Comparison of ENCODE assay signal across 11 cellular contexts in genomic region chr6:156427345-156427744, GRCh38.
DNase-seq lines count a peak whose midpoint lies in the region; ATAC-seq and TF ChIP-seq lines count a peak whose summit lies in the region.
"Had no signal": no experiment of that assay in that cellular context is flagged by ENCODE, and none has a peak within 500 bp of the region (broad histone marks: within the 10 kb centered on the region; RNA-seq: fewer than 3 reads in every experiment).

No MANE protein-coding gene starts in this region.

- H3K27me3 ChIP-seq in adipocyte (replicated peaks; ENCODE audit: control insufficient read depth, insufficient read depth, low read length) (no peaks in the 10 kb centered on the region), heart right ventricle (no peaks in the 10 kb centered on the region), thoracic aorta (replicated peaks; ENCODE audit: insufficient read depth) (no peaks in the 10 kb centered on the region)

- H3K27me3 Mint-ChIP-seq in activated CD4-positive, alpha-beta T cell treated with anti-CD3 and anti-CD28 coated beads for 36 hours: no peaks in the 10 kb centered on the region
- H3K27me3 Mint-ChIP-seq: T-helper 17 cell had no signal

- H3K4me3 ChIP-seq in adipocyte (ENCODE audit: low read length): no peak overlapping the region
- H3K4me3 ChIP-seq in heart right ventricle: no peak overlapping the region
- no peak overlapping the region for H3K4me3 ChIP-seq in thoracic aorta

- H3K27ac Mint-ChIP-seq in activated CD4-positive, alpha-beta T cell treated with anti-CD3 and anti-CD28 coated beads for 36 hours: no peak overlapping the region
- H3K27ac Mint-ChIP-seq: naive thymus-derived CD8-positive, alpha-beta T cell; T-helper 17 cell had no signal

- H3K9ac ChIP-seq in adipocyte (ENCODE audit: low read length): no peak overlapping the region

- POLR2A ChIA-PET in activated CD4-positive, alpha-beta T cell treated with anti-CD3 and anti-CD28 coated beads for 36 hours (lab: Charles Lee): no interaction called here

- no peak for TF ChIP-seq CTCF in heart right ventricle (IDR thresholded peaks at IDR 0.05)
- no peak for TF ChIP-seq CTCF in thoracic aorta (IDR thresholded peaks at IDR 0.05)

- CTCF ChIA-PET in activated CD4-positive, alpha-beta T cell treated with anti-CD3 and anti-CD28 coated beads for 36 hours (lab: Charles Lee): interaction anchor here (1.0 to 1.4 kb wide), 2 partner anchors 11 to 23 kb away, joined by 3 to 4 read pairs; no protein-coding TSS in a partner anchor

- H3K4me1 ChIP-seq in adipocyte (ENCODE audit: control insufficient read depth, insufficient read depth, low read length): peaks cover 4% of the 10 kb centered on the region
- peaks cover 0 to 3% (median 0%) of the 10 kb centered on the region in 9 donors for H3K4me1 ChIP-seq in heart right ventricle
- H3K4me1 ChIP-seq in thoracic aorta (ENCODE audit: control insufficient read depth in 1 of 2, low read depth in 2 of 2): peaks cover 0 to 12% of the 10 kb centered on the region in 2 donors

- 34 to 55% methylated on average over 2 of the region's 2 CpGs for whole genome bisulfite sequencing in heart right ventricle, 2 donors

- H3K4me3 Mint-ChIP-seq in activated CD4-positive, alpha-beta T cell treated with anti-CD3 and anti-CD28 coated beads for 36 hours: no peak overlapping the region
- H3K4me3 Mint-ChIP-seq: brain; naive thymus-derived CD8-positive, alpha-beta T cell; T-helper 17 cell had no signal

- no peaks in the 10 kb centered on the region for H3K36me3 Mint-ChIP-seq in activated CD4-positive, alpha-beta T cell treated with anti-CD3 and anti-CD28 coated beads for 36 hours (ENCODE audit: low read depth)
- H3K36me3 Mint-ChIP-seq: brain; naive thymus-derived CD8-positive, alpha-beta T cell had no signal

- H3K9me3 Mint-ChIP-seq in activated CD4-positive, alpha-beta T cell treated with anti-CD3 and anti-CD28 coated beads for 36 hours (ENCODE audit: low read depth): no peaks in the 10 kb centered on the region

- intact Hi-C loops in activated CD4-positive, alpha-beta T cell treated with anti-CD3 and anti-CD28 coated beads for 36 hours (cut with DNase I, micrococcal nuclease): no loop called here
- intact Hi-C loops in heart right ventricle (cut with DNase I): no loop called here

- H3K9me3 ChIP-seq in adipocyte (ENCODE audit: control insufficient read depth, low read length) (peaks cover 5% of the 10 kb centered on the region), heart right ventricle (peaks cover 0 to 19% (median 6%) of the 10 kb centered on the region in 11 donors), thoracic aorta (no peaks in the 10 kb centered on the region)

- peak; percentile 20 for DNase-seq in activated CD4-positive, alpha-beta T cell treated with anti-CD3 and anti-CD28 coated beads for 36 hours
- DNase-seq in activated CD4-positive, alpha-beta T cell treated with anti-CD3 and anti-CD28 coated beads, Interleukin-2, amount 50 U/mL, for 48 hours: no peak
- peak; percentile 78 for DNase-seq in adipocyte (ENCODE audit: low read depth)
- peak; percentile 12 to 37 for DNase-seq in heart right ventricle
- DNase-seq in thoracic aorta (ENCODE audit: low spot score): peak; percentile 38
- no peak for DNase-seq in activated T-cell treated with anti-CD3 and anti-CD28 coated beads for 4 hours
- DNase-seq: naive thymus-derived CD8-positive, alpha-beta T cell; T-helper 17 cell had no signal

- ATAC-seq in activated CD4-positive, alpha-beta T cell treated with anti-CD3 and anti-CD28 coated beads for 36 hours: no peak
- ATAC-seq in heart right ventricle: peak; percentile 75 to 84 (median 80)
- ATAC-seq in thoracic aorta (ENCODE audit: insufficient number of reproducible peaks, low FRiP score, low read depth): peak; percentile 86
- ATAC-seq in GM21447 (IDR thresholded peaks at IDR 0.05; ENCODE audit: unreplicated experiment): no peak
- ATAC-seq in GM18502 (IDR thresholded peaks at IDR 0.05; ENCODE audit: poor library complexity, unreplicated experiment): no peak
- ATAC-seq: naive thymus-derived CD8-positive, alpha-beta T cell; T-helper 17 cell had no signal

- no peaks in the 10 kb centered on the region for H3K36me3 ChIP-seq in adipocyte (ENCODE audit: control insufficient read depth, insufficient read depth, low read length, severe bottlenecking)
- H3K36me3 ChIP-seq in heart right ventricle: no peaks in the 10 kb centered on the region
- H3K36me3 ChIP-seq in thoracic aorta: no peaks in the 10 kb centered on the region

- peak overlapping the region in 6 of 10 donors; percentile 3 to 64 (median 44) for H3K27ac ChIP-seq in heart right ventricle
- H3K27ac ChIP-seq in thoracic aorta: peak overlapping the region in 1 of 2 donors; percentile 41

- peaks cover 24% of the 10 kb centered on the region for H3K4me1 Mint-ChIP-seq in activated CD4-positive, alpha-beta T cell treated with anti-CD3 and anti-CD28 coated beads for 36 hours
- H3K4me1 Mint-ChIP-seq: brain had no signal

Comparison
In these comparisons a context has a peak if more than half of its experiments do, and no peak if none do; other contexts are left out.
1. DNase-seq: peak in activated CD4-positive, alpha-beta T cell treated with anti-CD3 and anti-CD28 coated beads for 36 hours (single experiment), adipocyte (single experiment), heart right ventricle (2 of 2) and thoracic aorta (single experiment); none in activated CD4-positive, alpha-beta T cell treated with anti-CD3 and anti-CD28 coated beads, Interleukin-2, amount 50 U/mL, for 48 hours (0 of 2) and activated T-cell treated with anti-CD3 and anti-CD28 coated beads for 4 hours (single experiment).
2. ATAC-seq: peak in heart right ventricle (8 of 8) and thoracic aorta (single experiment); none in activated CD4-positive, alpha-beta T cell treated with anti-CD3 and anti-CD28 coated beads for 36 hours (single experiment), GM21447 (single experiment) and GM18502 (single experiment).